In the genomic region with DNA sequence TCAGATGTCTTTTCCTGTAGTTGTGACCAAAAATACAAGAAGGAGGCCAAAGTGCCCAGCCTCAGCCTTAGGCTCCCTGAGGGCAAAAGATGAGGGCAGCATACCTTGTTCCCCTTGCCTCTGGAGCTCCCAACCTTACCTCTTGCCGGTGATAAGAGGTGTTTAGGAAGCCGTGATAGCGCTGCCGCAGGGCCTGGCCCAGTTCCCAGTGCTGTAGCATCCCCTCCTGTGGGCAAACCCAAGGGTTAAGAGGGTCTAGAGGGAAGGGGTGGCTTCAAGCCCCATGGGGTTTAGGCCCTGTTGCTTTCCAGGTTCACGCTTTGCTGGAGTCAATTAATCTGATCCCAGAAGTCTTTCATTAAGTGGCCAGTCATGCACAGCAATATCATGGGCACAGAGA, we compare ENCODE assay signal across 9 cellular contexts. TPM values are rescaled to one million over a fixed set of nuclear protein-coding genes. Genes with fewer than 3 reads are reported as not detected.
DNase-seq lines count a peak whose midpoint lies in the region; ATAC-seq, FAIRE-seq and TF ChIP-seq lines count a peak whose summit lies in the region.
"Had no signal": no experiment of that assay in that cellular context is flagged by ENCODE, and none has a peak within 500 bp of the region (broad histone marks: within the 10 kb centered on the region; RNA-seq: fewer than 3 reads in every experiment).

No MANE protein-coding gene starts in this region.

- TF ChIP-seq POLR2A in HepG2 (IDR thresholded peaks at IDR 0.05; ENCODE audit: insufficient read depth in 1 of 2, low read depth in 2 of 2, low read length in 2 of 2) (no peak), stomach (IDR thresholded peaks at IDR 0.05) (no peak)

- TF ChIP-seq EP300 in HepG2 (IDR thresholded peaks at IDR 0.05; ENCODE audit: low read depth in 2 of 2, low read length in 2 of 2) (no peak), HepG2 (CRISPR knock-in tag; IDR thresholded peaks at IDR 0.05; ENCODE audit: borderline replicate concordance) (no peak), stomach (IDR thresholded peaks at IDR 0.05) (no peak)

- no peaks in the 10 kb centered on the region for H3K9me3 Mint-ChIP-seq in activated T-cell treated with anti-CD3 and anti-CD28 coated beads, Interleukin-2, amount 50 U/mL, for 72 hours
- H3K9me3 Mint-ChIP-seq in activated T-helper 1 cell treated with anti-CD3 and anti-CD28 coated beads, Interleukin-12 subunit alpha, Interleukin-12 subunit beta, Interleukin-2, Interleukin-4 antibody, amounts not matched to agents 30 ng/mL and 10 ng/mL and 1 ng/mL, durations not matched to agents 14 hours and 24 hours and 36 hours, result no peaks in the 10 kb centered on the region

- no peak overlapping the region for H2AFZ ChIP-seq in HepG2 (ENCODE audit: low read length)

- DNase-seq in activated T-cell treated with anti-CD3 and anti-CD28 coated beads, Interleukin-2, amount 50 U/mL, for 72 hours, result no peak
- DNase-seq in activated T-cell treated with anti-CD3 and anti-CD28 coated beads, Interleukin-2, amount 50 U/mL, for 1 hour, result no peak
- no peak for DNase-seq in activated T-helper 1 cell treated with anti-CD3 and anti-CD28 coated beads, Interleukin-12 subunit alpha, Interleukin-12 subunit beta, Interleukin-2, Interleukin-4 antibody, amounts not matched to agents 30 ng/mL and 10 ng/mL and 1 ng/mL, durations not matched to agents 14 hours and 24 hours and 36 hours (ENCODE audit: low spot score)
- DNase-seq in HepG2 (ENCODE audit: low spot score) (no peak), stomach (no peak)
- no peak for DNase-seq in stimulated activated CD4-positive, alpha-beta T cell treated with anti-CD3 and anti-CD28 coated beads, Interleukin-4, amount 100 ng/mL, for 1 hour
- DNase-seq: hippocampal formation had no signal

- no peak for TF ChIP-seq CTCF in HepG2 (CRISPR knock-in tag; IDR thresholded peaks at IDR 0.05)
- no peak for TF ChIP-seq CTCF in stomach (IDR thresholded peaks at IDR 0.05)

- no peaks in the 10 kb centered on the region; a peak in 1 of 5 replicates for H3K27me3 ChIP-seq in HepG2 (ENCODE audit: control insufficient read depth in 1 of 2, insufficient read depth in 2 of 2, low read length in 2 of 2)
- H3K27me3 ChIP-seq in stomach, result no peaks in the 10 kb centered on the region

- peak overlapping the region in 2 of 3 experiments; percentile 69 to 92; a peak in 4 of 6 replicates for H3K4me3 ChIP-seq in HepG2 (replicated peaks in 1 of 3; ENCODE audit: insufficient read depth in 1 of 3, low read depth in 2 of 3, low read length in 3 of 3)
- H3K4me3 ChIP-seq in stomach, result peak overlapping the region in 3 of 4 donors; percentile 56 to 94 (median 63)

- no peak for TF ChIP-seq RAD21 in HepG2 (CRISPR knock-in tag; IDR thresholded peaks at IDR 0.05)

- CTCF ChIA-PET in HepG2 (lab: Yijun Ruan, JAX; ENCODE audit: low intra/inter-chr PET ratio, low total read pairs), result no interaction called here

- POLR2A ChIA-PET in HepG2 (lab: Yijun Ruan, JAX), result interaction anchor here (0.9 to 4.1 kb wide), 9 partner anchors 11 to 69 kb away, joined by 3 to 106 read pairs (median 30); partner anchors contain the start of genes ARFGAP2, DDB2 and NR1H3

- no TSS peak for BruUV-seq in HepG2 (replicated peaks; lab: Mats Ljungman, UMichigan)

- H3K27ac Mint-ChIP-seq in activated T-cell treated with anti-CD3 and anti-CD28 coated beads, Interleukin-2, amount 50 U/mL, for 72 hours, result no peak overlapping the region
- no peak overlapping the region for H3K27ac Mint-ChIP-seq in activated T-helper 1 cell treated with anti-CD3 and anti-CD28 coated beads, Interleukin-12 subunit alpha, Interleukin-12 subunit beta, Interleukin-2, Interleukin-4 antibody, amounts not matched to agents 30 ng/mL and 10 ng/mL and 1 ng/mL, durations not matched to agents 14 hours and 24 hours and 36 hours

- H3K36me3 Mint-ChIP-seq in activated T-cell treated with anti-CD3 and anti-CD28 coated beads, Interleukin-2, amount 50 U/mL, for 72 hours (ENCODE audit: insufficient read depth in 2 of 2), result peaks cover 0 to 6% of the 10 kb centered on the region in 2 donors
- peaks cover 10% of the 10 kb centered on the region for H3K36me3 Mint-ChIP-seq in activated T-helper 1 cell treated with anti-CD3 and anti-CD28 coated beads, Interleukin-12 subunit alpha, Interleukin-12 subunit beta, Interleukin-2, Interleukin-4 antibody, amounts not matched to agents 30 ng/mL and 10 ng/mL and 1 ng/mL, durations not matched to agents 14 hours and 24 hours and 36 hours (ENCODE audit: low read depth)

- no peaks in the 10 kb centered on the region for H4K20me1 ChIP-seq in HepG2 (ENCODE audit: insufficient read depth, low read length)

- peaks cover 35% of the 10 kb centered on the region for H3K79me2 ChIP-seq in HepG2 (ENCODE audit: insufficient read depth, low read length)

- H3K4me1 Mint-ChIP-seq in activated T-cell treated with anti-CD3 and anti-CD28 coated beads, Interleukin-2, amount 50 U/mL, for 72 hours (ENCODE audit: low read depth), result peaks cover 19% of the 10 kb centered on the region
- peaks cover 27% of the 10 kb centered on the region for H3K4me1 Mint-ChIP-seq in activated T-helper 1 cell treated with anti-CD3 and anti-CD28 coated beads, Interleukin-12 subunit alpha, Interleukin-12 subunit beta, Interleukin-2, Interleukin-4 antibody, amounts not matched to agents 30 ng/mL and 10 ng/mL and 1 ng/mL, durations not matched to agents 14 hours and 24 hours and 36 hours (ENCODE audit: low read depth)

- H3K27ac ChIP-seq in HepG2 (ENCODE audit: extremely low read length, insufficient read depth, low read length) (no peak overlapping the region), stomach (peak overlapping the region in 1 of 5 donors; percentile 85)

- in situ Hi-C loops in HepG2 (cut with HindIII; ENCODE audit: extremely low pct_ligation_motif_present, low pct_unique_long_range_greater_than_20kb), result loop anchor here (5.0 kb wide), 1 partner anchor 70 kb away; the partner anchor contains the start of gene ARFGAP2

- peaks cover 9 to 16% of the 10 kb centered on the region in 2 experiments; a peak in 4 of 5 replicates for H3K36me3 ChIP-seq in HepG2 (replicated peaks in 1 of 2; ENCODE audit: control insufficient read depth in 1 of 2, insufficient read depth in 2 of 2, low read length in 2 of 2)
- H3K36me3 ChIP-seq in stomach, result peaks cover 26 to 49% (median 44%) of the 10 kb centered on the region in 4 donors

- intact Hi-C loops in activated T-helper 1 cell treated with anti-CD3 and anti-CD28 coated beads, Interleukin-12 subunit alpha, Interleukin-12 subunit beta, Interleukin-2, Interleukin-4 antibody, amounts not matched to agents 30 ng/mL and 10 ng/mL and 1 ng/mL, durations not matched to agents 14 hours and 24 hours and 36 hours (cut with micrococcal nuclease), result no loop called here
- intact Hi-C loops in HepG2 (cut with micrococcal nuclease; ENCODE audit: unreplicated experiment) (no loop called here), stomach (cut with DNase I; ENCODE audit: low total_unique reads) (no loop called here)

- H3K9me3 ChIP-seq in HepG2 (ENCODE audit: low read length) (no peaks in the 10 kb centered on the region), stomach (no peaks in the 10 kb centered on the region)

- H3K4me2 ChIP-seq in HepG2 (ENCODE audit: low read depth, low read length), result peak overlapping the region; percentile 88

- peak overlapping the region; percentile 91 to 99 for H3K4me3 Mint-ChIP-seq in activated T-cell treated with anti-CD3 and anti-CD28 coated beads, Interleukin-2, amount 50 U/mL, for 72 hours
- H3K4me3 Mint-ChIP-seq in activated T-helper 1 cell treated with anti-CD3 and anti-CD28 coated beads, Interleukin-12 subunit alpha, Interleukin-12 subunit beta, Interleukin-2, Interleukin-4 antibody, amounts not matched to agents 30 ng/mL and 10 ng/mL and 1 ng/mL, durations not matched to agents 14 hours and 24 hours and 36 hours, result peak overlapping the region; percentile 100

- no peaks in the 10 kb centered on the region for H3K27me3 Mint-ChIP-seq in activated T-cell treated with anti-CD3 and anti-CD28 coated beads, Interleukin-2, amount 50 U/mL, for 72 hours (ENCODE audit: low read depth)
- H3K27me3 Mint-ChIP-seq in activated T-helper 1 cell treated with anti-CD3 and anti-CD28 coated beads, Interleukin-12 subunit alpha, Interleukin-12 subunit beta, Interleukin-2, Interleukin-4 antibody, amounts not matched to agents 30 ng/mL and 10 ng/mL and 1 ng/mL, durations not matched to agents 14 hours and 24 hours and 36 hours (ENCODE audit: insufficient read depth), result no peaks in the 10 kb centered on the region

- WGBS in HepG2 (ENCODE audit: low lambda C conversion rate), result 100% methylated on average over 2 of the region's 5 CpGs
- WGBS in stomach, 5 donors, result 50 to 82% (median 69%) methylated on average over 5 of the region's 5 CpGs

- H3K4me1 ChIP-seq in HepG2 (ENCODE audit: insufficient read depth, low read length) (peaks cover 66% of the 10 kb centered on the region), stomach (peaks cover 22 to 32% (median 28%) of the 10 kb centered on the region in 4 donors)

- no peak for ATAC-seq in activated T-cell treated with anti-CD3 and anti-CD28 coated beads, Interleukin-2, amount 50 U/mL, for 72 hours (replicated peaks in 1 of 2)
- ATAC-seq in HepG2 (no peak), GM19328 (IDR thresholded peaks at IDR 0.05; ENCODE audit: unreplicated experiment) (no peak), GM21423 (IDR thresholded peaks at IDR 0.05; ENCODE audit: unreplicated experiment) (no peak)

- FAIRE-seq in HepG2 (lab: Jason Lieb, UNC), result no peak

- peak overlapping the region; percentile 84 for H3K9ac ChIP-seq in HepG2 (ENCODE audit: insufficient read depth, low read depth, low read length)

RNA-seq across cellular contexts. Expression of gene ACP2, which starts 1.1 kb away (rescaled TPM):
- 10 to 100 TPM in 1 of 2 donors, 1 to 10 TPM in 1; 8.8 to 12.8 TPM for total RNA-seq in activated T-cell treated with anti-CD3 and anti-CD28 coated beads, Interleukin-2, amount 50 U/mL, for 72 hours
- 31.8 and 33.8 TPM in 2 replicates for total RNA-seq in activated T-helper 1 cell treated with anti-CD3 and anti-CD28 coated beads, Interleukin-12 subunit alpha, Interleukin-12 subunit beta, Interleukin-2, Interleukin-4 antibody, amounts not matched to agents 30 ng/mL and 10 ng/mL and 1 ng/mL, durations not matched to agents 14 hours and 24 hours and 36 hours
- total RNA-seq in HepG2 (2016; rRNA removed; fragmentation: Illumina TruSeq; extraction: Trizol), result 7.8 and 20.2 TPM in 2 replicates
- 4.1 and 4.5 TPM in 2 replicates for total RNA-seq in HepG2 (2016; cell fraction: cytosol; rRNA removed; fragmentation: Illumina TruSeq; extraction: Trizol; ENCODE audit: low read depth)
- total RNA-seq in HepG2 (2016; cell fraction: insoluble cytoplasmic fraction; rRNA removed; fragmentation: Illumina TruSeq; extraction: Trizol), result 6.4 and 19.4 TPM in 2 replicates
- 7.4 and 7.6 TPM in 2 replicates for total RNA-seq in HepG2 (2016; cell fraction: membrane; rRNA removed; fragmentation: Illumina TruSeq; extraction: Trizol)
- total RNA-seq in HepG2 (2016; cell fraction: nucleus; rRNA removed; fragmentation: Illumina TruSeq; extraction: Trizol), result 22.3 and 27.4 TPM in 2 replicates
- 17.7 and 27.5 TPM in 2 replicates for polyA plus RNA-seq in HepG2 (2011; rRNA removed)
- polyA plus RNA-seq in HepG2 (2011; cell fraction: cytosol; rRNA removed), result 11.6 and 12.5 TPM in 2 replicates
- 57.6 and 68.7 TPM in 2 replicates for polyA plus RNA-seq in HepG2 (2011; cell fraction: nucleus; rRNA removed)
- 14.7 and 15.9 TPM in 2 replicates for polyA plus RNA-seq in HepG2 (2012)
- 3.3 and 3.6 TPM in 2 replicates for polyA plus RNA-seq in HepG2 (2016; cell fraction: cytosol; fragmentation: Illumina TruSeq; extraction: Trizol; ENCODE audit: low read depth)
- 6.0 and 8.7 TPM in 2 replicates for polyA plus RNA-seq in HepG2 (2016; cell fraction: insoluble cytoplasmic fraction; fragmentation: Illumina TruSeq; extraction: Trizol; ENCODE audit: low read depth)
- 6.0 and 6.5 TPM in 2 replicates for polyA plus RNA-seq in HepG2 (2016; cell fraction: membrane; fragmentation: Illumina TruSeq; extraction: Trizol; ENCODE audit: low read depth)
- 38.9 and 42.1 TPM in 2 replicates for polyA plus RNA-seq in HepG2 (2016; cell fraction: nucleus; fragmentation: Illumina TruSeq; extraction: Trizol; ENCODE audit: insufficient read depth, low read depth)
- 55.8 and 92.1 TPM in 2 replicates for polyA minus RNA-seq in HepG2 (2011; rRNA and poly(A)+ RNA removed; ENCODE audit: low replicate concordance)
- 13.0 and 13.5 TPM in 2 replicates for polyA minus RNA-seq in HepG2 (2011; cell fraction: cytosol; rRNA and poly(A)+ RNA removed)
- 35.7 and 37.6 TPM in 2 replicates for polyA minus RNA-seq in HepG2 (2011; cell fraction: nucleus; rRNA and poly(A)+ RNA removed)
- 100 to 1,000 TPM in 1 of 5 donors, 10 to 100 TPM in 4; 20.1 to 147 (median 52.0) TPM for total RNA-seq in stomach
- 10 to 100 TPM; 10.8 to 24.7 (median 21.6) TPM for polyA plus RNA-seq in stomach

RNA-seq across cellular contexts. Expression of gene NR1H3, which starts 10.3 kb away (rescaled TPM):
- total RNA-seq in activated T-cell treated with anti-CD3 and anti-CD28 coated beads, Interleukin-2, amount 50 U/mL, for 72 hours, result 10 to 100 TPM in 1 of 2 donors, 1 to 10 TPM in 1; 8.1 to 16.1 TPM
- total RNA-seq in activated T-helper 1 cell treated with anti-CD3 and anti-CD28 coated beads, Interleukin-12 subunit alpha, Interleukin-12 subunit beta, Interleukin-2, Interleukin-4 antibody, amounts not matched to agents 30 ng/mL and 10 ng/mL and 1 ng/mL, durations not matched to agents 14 hours and 24 hours and 36 hours, result 8.5 and 9.9 TPM in 2 replicates
- total RNA-seq in HepG2 (2016; rRNA removed; fragmentation: Illumina TruSeq; extraction: Trizol) (36.5 and 41.8 TPM in 2 replicates), stomach (10 to 100 TPM; 20.0 to 94.5 (median 36.6) TPM)
- 22.0 and 26.3 TPM in 2 replicates for total RNA-seq in HepG2 (2016; cell fraction: cytosol; rRNA removed; fragmentation: Illumina TruSeq; extraction: Trizol; ENCODE audit: low read depth)
- 41.4 and 43.5 TPM in 2 replicates for total RNA-seq in HepG2 (2016; cell fraction: insoluble cytoplasmic fraction; rRNA removed; fragmentation: Illumina TruSeq; extraction: Trizol)
- 46.0 and 47.2 TPM in 2 replicates for total RNA-seq in HepG2 (2016; cell fraction: membrane; rRNA removed; fragmentation: Illumina TruSeq; extraction: Trizol)
- total RNA-seq in HepG2 (2016; cell fraction: nucleus; rRNA removed; fragmentation: Illumina TruSeq; extraction: Trizol), result 30.2 and 30.9 TPM in 2 replicates
- polyA plus RNA-seq in HepG2 (2011; rRNA removed) (102 and 115 TPM in 2 replicates), stomach (100 to 1,000 TPM in 1 of 3 donors, 10 to 100 TPM in 2; 31.3 to 100 (median 47.2) TPM)
- 63.3 and 100 TPM in 2 replicates for polyA plus RNA-seq in HepG2 (2011; cell fraction: cytosol; rRNA removed)
- 260 and 267 TPM in 2 replicates for polyA plus RNA-seq in HepG2 (2011; cell fraction: nucleus; rRNA removed)
- polyA plus RNA-seq in HepG2 (2012), result 31.6 and 34.5 TPM in 2 replicates
- polyA plus RNA-seq in HepG2 (2016; cell fraction: cytosol; fragmentation: Illumina TruSeq; extraction: Trizol; ENCODE audit: low read depth), result 18.8 and 21.2 TPM in 2 replicates
- 29.3 and 35.1 TPM in 2 replicates for polyA plus RNA-seq in HepG2 (2016; cell fraction: insoluble cytoplasmic fraction; fragmentation: Illumina TruSeq; extraction: Trizol; ENCODE audit: low read depth)
- polyA plus RNA-seq in HepG2 (2016; cell fraction: membrane; fragmentation: Illumina TruSeq; extraction: Trizol; ENCODE audit: low read depth), result 29.5 and 32.4 TPM in 2 replicates
- 72.4 and 72.5 TPM in 2 replicates for polyA plus RNA-seq in HepG2 (2016; cell fraction: nucleus; fragmentation: Illumina TruSeq; extraction: Trizol; ENCODE audit: insufficient read depth, low read depth)
- 123 and 184 TPM in 2 replicates for polyA minus RNA-seq in HepG2 (2011; rRNA and poly(A)+ RNA removed; ENCODE audit: low replicate concordance)
- polyA minus RNA-seq in HepG2 (2011; cell fraction: cytosol; rRNA and poly(A)+ RNA removed), result 21.1 and 25.4 TPM in 2 replicates
- 36.3 and 39.8 TPM in 2 replicates for polyA minus RNA-seq in HepG2 (2011; cell fraction: nucleus; rRNA and poly(A)+ RNA removed)

RNA-seq across cellular contexts. Expression of gene MADD, which starts 22.4 kb away (rescaled TPM):
- total RNA-seq in activated T-cell treated with anti-CD3 and anti-CD28 coated beads, Interleukin-2, amount 50 U/mL, for 72 hours, result 10 to 100 TPM; 68.6 to 73.5 TPM
- 75.9 and 85.2 TPM in 2 replicates for total RNA-seq in activated T-helper 1 cell treated with anti-CD3 and anti-CD28 coated beads, Interleukin-12 subunit alpha, Interleukin-12 subunit beta, Interleukin-2, Interleukin-4 antibody, amounts not matched to agents 30 ng/mL and 10 ng/mL and 1 ng/mL, durations not matched to agents 14 hours and 24 hours and 36 hours
- total RNA-seq in HepG2 (2016; rRNA removed; fragmentation: Illumina TruSeq; extraction: Trizol), result 16.4 and 18.0 TPM in 2 replicates
- total RNA-seq in HepG2 (2016; cell fraction: cytosol; rRNA removed; fragmentation: Illumina TruSeq; extraction: Trizol; ENCODE audit: low read depth), result 3.6 and 4.8 TPM in 2 replicates
- total RNA-seq in HepG2 (2016; cell fraction: insoluble cytoplasmic fraction; rRNA removed; fragmentation: Illumina TruSeq; extraction: Trizol), result 14.2 and 17.9 TPM in 2 replicates
- total RNA-seq in HepG2 (2016; cell fraction: membrane; rRNA removed; fragmentation: Illumina TruSeq; extraction: Trizol), result 5.8 and 6.9 TPM in 2 replicates
- total RNA-seq in HepG2 (2016; cell fraction: nucleus; rRNA removed; fragmentation: Illumina TruSeq; extraction: Trizol), result 21.5 and 24.2 TPM in 2 replicates
- 29.2 and 30.1 TPM in 2 replicates for polyA plus RNA-seq in HepG2 (2011; rRNA removed)
- 18.0 and 18.1 TPM in 2 replicates for polyA plus RNA-seq in HepG2 (2011; cell fraction: cytosol; rRNA removed)
- 70.7 and 85.3 TPM in 2 replicates for polyA plus RNA-seq in HepG2 (2011; cell fraction: nucleus; rRNA removed)
- polyA plus RNA-seq in HepG2 (2012), result 18.8 and 27.6 TPM in 2 replicates
- 0.83 and 0.84 TPM in 2 replicates for polyA plus RNA-seq in HepG2 (2016; cell fraction: cytosol; fragmentation: Illumina TruSeq; extraction: Trizol; ENCODE audit: low read depth)
- 11.1 and 13.7 TPM in 2 replicates for polyA plus RNA-seq in HepG2 (2016; cell fraction: insoluble cytoplasmic fraction; fragmentation: Illumina TruSeq; extraction: Trizol; ENCODE audit: low read depth)
- polyA plus RNA-seq in HepG2 (2016; cell fraction: membrane; fragmentation: Illumina TruSeq; extraction: Trizol; ENCODE audit: low read depth), result 2.4 TPM in 2 replicates
- polyA plus RNA-seq in HepG2 (2016; cell fraction: nucleus; fragmentation: Illumina TruSeq; extraction: Trizol; ENCODE audit: insufficient read depth, low read depth), result 52.0 and 53.3 TPM in 2 replicates
- polyA minus RNA-seq in HepG2 (2011; rRNA and poly(A)+ RNA removed; ENCODE audit: low replicate concordance), result 124 and 272 TPM in 2 replicates
- polyA minus RNA-seq in HepG2 (2011; cell fraction: cytosol; rRNA and poly(A)+ RNA removed), result 14.4 and 19.1 TPM in 2 replicates
- 40.8 and 44.3 TPM in 2 replicates for polyA minus RNA-seq in HepG2 (2011; cell fraction: nucleus; rRNA and poly(A)+ RNA removed)
- total RNA-seq in stomach, result 100 to 1,000 TPM in 1 of 5 donors, 10 to 100 TPM in 4; 38.9 to 131 (median 54.0) TPM
- 10 to 100 TPM; 13.6 to 14.7 (median 14.2) TPM for polyA plus RNA-seq in stomach

RNA-seq across cellular contexts. Expression of gene DDB2, which starts 32.7 kb away (rescaled TPM):
- total RNA-seq in activated T-cell treated with anti-CD3 and anti-CD28 coated beads, Interleukin-2, amount 50 U/mL, for 72 hours, result 100 to 1,000 TPM; 306 to 397 TPM
- total RNA-seq in activated T-helper 1 cell treated with anti-CD3 and anti-CD28 coated beads, Interleukin-12 subunit alpha, Interleukin-12 subunit beta, Interleukin-2, Interleukin-4 antibody, amounts not matched to agents 30 ng/mL and 10 ng/mL and 1 ng/mL, durations not matched to agents 14 hours and 24 hours and 36 hours, result 134 and 142 TPM in 2 replicates
- total RNA-seq in HepG2 (2016; rRNA removed; fragmentation: Illumina TruSeq; extraction: Trizol), result 83.4 and 88.1 TPM in 2 replicates
- total RNA-seq in HepG2 (2016; cell fraction: cytosol; rRNA removed; fragmentation: Illumina TruSeq; extraction: Trizol; ENCODE audit: low read depth), result 42.2 and 43.5 TPM in 2 replicates
- 83.5 and 97.1 TPM in 2 replicates for total RNA-seq in HepG2 (2016; cell fraction: insoluble cytoplasmic fraction; rRNA removed; fragmentation: Illumina TruSeq; extraction: Trizol)
- 57.3 and 60.8 TPM in 2 replicates for total RNA-seq in HepG2 (2016; cell fraction: membrane; rRNA removed; fragmentation: Illumina TruSeq; extraction: Trizol)
- 58.4 and 60.1 TPM in 2 replicates for total RNA-seq in HepG2 (2016; cell fraction: nucleus; rRNA removed; fragmentation: Illumina TruSeq; extraction: Trizol)
- 66.8 and 71.4 TPM in 2 replicates for polyA plus RNA-seq in HepG2 (2011; rRNA removed)
- 52.8 and 58.0 TPM in 2 replicates for polyA plus RNA-seq in HepG2 (2011; cell fraction: cytosol; rRNA removed)
- 181 and 193 TPM in 2 replicates for polyA plus RNA-seq in HepG2 (2011; cell fraction: nucleus; rRNA removed)
- 46.8 and 59.0 TPM in 2 replicates for polyA plus RNA-seq in HepG2 (2012)
- 33.5 and 35.4 TPM in 2 replicates for polyA plus RNA-seq in HepG2 (2016; cell fraction: cytosol; fragmentation: Illumina TruSeq; extraction: Trizol; ENCODE audit: low read depth)
- 91.3 and 93.6 TPM in 2 replicates for polyA plus RNA-seq in HepG2 (2016; cell fraction: insoluble cytoplasmic fraction; fragmentation: Illumina TruSeq; extraction: Trizol; ENCODE audit: low read depth)
- 43.2 and 43.8 TPM in 2 replicates for polyA plus RNA-seq in HepG2 (2016; cell fraction: membrane; fragmentation: Illumina TruSeq; extraction: Trizol; ENCODE audit: low read depth)
- polyA plus RNA-seq in HepG2 (2016; cell fraction: nucleus; fragmentation: Illumina TruSeq; extraction: Trizol; ENCODE audit: insufficient read depth, low read depth), result 125 and 136 TPM in 2 replicates
- 62.5 and 94.9 TPM in 2 replicates for polyA minus RNA-seq in HepG2 (2011; rRNA and poly(A)+ RNA removed; ENCODE audit: low replicate concordance)
- polyA minus RNA-seq in HepG2 (2011; cell fraction: cytosol; rRNA and poly(A)+ RNA removed), result 19.2 and 26.2 TPM in 2 replicates
- 62.4 and 65.9 TPM in 2 replicates for polyA minus RNA-seq in HepG2 (2011; cell fraction: nucleus; rRNA and poly(A)+ RNA removed)
- total RNA-seq in stomach, result 10 to 100 TPM; 16.3 to 63.0 (median 26.7) TPM
- 10 to 100 TPM; 18.2 to 64.6 (median 35.0) TPM for polyA plus RNA-seq in stomach
